10 cellular contexts compared by ENCODE assay signal in the genomic region with DNA sequence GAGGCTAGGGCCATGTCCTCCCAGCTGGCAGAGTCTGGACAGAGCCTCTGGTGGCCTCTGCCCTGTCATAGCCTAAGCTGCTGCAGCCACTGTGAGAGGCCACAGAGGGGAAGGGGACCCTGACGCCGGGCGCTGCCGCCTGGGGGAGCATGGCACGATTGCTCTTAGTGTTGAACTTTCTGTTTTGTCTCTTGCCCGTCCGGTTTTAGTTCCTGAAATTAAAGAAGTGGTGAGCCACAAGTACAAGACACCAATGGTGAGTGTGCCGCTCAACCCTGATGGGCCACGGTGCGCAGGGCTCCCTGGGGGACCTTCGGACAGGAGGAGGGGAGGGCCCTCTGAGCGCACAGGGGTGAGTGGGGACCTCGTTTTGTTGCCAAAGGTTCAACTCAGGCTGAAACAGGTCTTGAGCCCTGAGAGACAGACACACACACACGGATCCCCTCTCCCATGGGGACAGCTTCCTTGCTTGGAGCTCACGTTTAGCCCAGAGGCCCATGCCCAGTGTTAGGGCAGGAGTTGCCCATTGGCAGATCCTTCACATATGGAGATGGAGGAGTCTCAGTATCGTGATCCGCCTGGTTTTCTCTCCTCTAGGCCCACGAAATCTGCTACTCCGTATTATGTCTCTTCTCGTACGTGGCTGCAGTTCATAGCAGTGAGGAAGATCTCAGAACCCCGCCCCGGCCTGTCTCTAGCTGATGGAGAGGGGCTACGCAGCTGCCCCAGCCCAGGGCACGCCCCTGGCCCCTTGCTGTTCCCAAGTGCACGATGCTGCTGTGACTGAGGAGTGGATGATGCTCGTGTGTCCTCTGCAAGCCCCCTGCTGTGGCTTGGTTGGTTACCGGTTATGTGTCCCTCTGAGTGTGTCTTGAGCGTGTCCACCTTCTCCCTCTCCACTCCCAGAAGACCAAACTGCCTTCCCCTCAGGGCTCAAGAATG. TPM values are rescaled to one million over a fixed set of nuclear protein-coding genes. Genes with fewer than 3 reads are reported as not detected.
DNase-seq lines count a peak whose midpoint lies in the region; ATAC-seq and TF ChIP-seq lines count a peak whose summit lies in the region.
"Had no signal": no experiment of that assay in that cellular context is flagged by ENCODE, and none has a peak within 500 bp of the region (broad histone marks: within the 10 kb centered on the region; RNA-seq: fewer than 3 reads in every experiment).

No MANE protein-coding gene starts in this region.

- H3K36me3 Mint-ChIP-seq in osteocyte (ENCODE audit: unreplicated experiment) (peaks cover 31% of the 10 kb centered on the region), endodermal cell (ENCODE audit: low read depth) (peaks cover 17% of the 10 kb centered on the region)

- peak overlapping the region; percentile 39 for H3K27ac ChIP-seq in OCI-LY3 (ENCODE audit: low read length)
- H3K27ac ChIP-seq in endodermal cell (ENCODE audit: low read depth, low read length): no peak overlapping the region

- H3K27ac Mint-ChIP-seq in osteocyte (ENCODE audit: unreplicated experiment) (no peak overlapping the region), endodermal cell (no peak overlapping the region)

- peaks cover 12% of the 10 kb centered on the region for H4K20me1 ChIP-seq in OCI-LY3 (ENCODE audit: insufficient read depth, low read length)

- no peaks in the 10 kb centered on the region for H3K27me3 Mint-ChIP-seq in osteocyte (ENCODE audit: unreplicated experiment)
- no peaks in the 10 kb centered on the region for H3K27me3 Mint-ChIP-seq in endodermal cell (ENCODE audit: insufficient read depth)

- TF ChIP-seq CTCF in OCI-LY3 (IDR thresholded peaks at IDR 0.05; ENCODE audit: low read depth, low read length) (peak; percentile 52), osteocyte (IDR thresholded peaks at IDR 0.05) (no peak), endodermal cell (conservative IDR thresholded peaks at IDR 0.05) (no peak)

- H3K4me3 ChIP-seq in OCI-LY3 (ENCODE audit: low read length): peak overlapping the region; percentile 36; the same call in 1 of the 2 replicates
- H3K4me3 ChIP-seq in endodermal cell (ENCODE audit: low read length): no peak overlapping the region

- H3K4me3 Mint-ChIP-seq in osteocyte (ENCODE audit: unreplicated experiment): no peak overlapping the region
- no peak overlapping the region for H3K4me3 Mint-ChIP-seq in endodermal cell

- peaks cover 30% of the 10 kb centered on the region for H3K36me3 ChIP-seq in OCI-LY3 (replicated peaks; ENCODE audit: low read depth, low read length)
- no peaks in the 10 kb centered on the region for H3K36me3 ChIP-seq in endodermal cell (ENCODE audit: control insufficient read depth, insufficient read depth, low read length)

- H3K9me3 Mint-ChIP-seq in osteocyte (ENCODE audit: unreplicated experiment): no peaks in the 10 kb centered on the region
- H3K9me3 Mint-ChIP-seq in endodermal cell: no peaks in the 10 kb centered on the region

- WGBS in endodermal cell (ENCODE audit: insufficient coverage in 1 of 2, insufficient read length in 1 of 2), 2 experiments: 88 to 91% methylated on average over 18 to 29 of the region's 29 CpGs

- H3K27me3 ChIP-seq in OCI-LY3 (ENCODE audit: low read depth, low read length) (no peaks in the 10 kb centered on the region), endodermal cell (ENCODE audit: control insufficient read depth, insufficient read depth, low read length, poor library complexity, severe bottlenecking) (no peaks in the 10 kb centered on the region)

- peak overlapping the region; percentile 73 for H3K4me2 ChIP-seq in OCI-LY3 (ENCODE audit: low read length)

- DNase-seq in osteocyte (ENCODE audit: extremely low spot score, unreplicated experiment) (peak; percentile 81), endodermal cell (no peak), NCI-H1436 (lab: John Stamatoyannopoulos, UW) (no peak), NCI-H2029 (lab: John Stamatoyannopoulos, UW) (no peak)
- DNase-seq: NCI-H1105 had no signal

- H3K79me2 ChIP-seq in OCI-LY3 (ENCODE audit: low read length): no peaks in the 10 kb centered on the region

- no peak overlapping the region for H2AFZ ChIP-seq in OCI-LY3 (ENCODE audit: low read depth, low read length)

- H3K4me1 Mint-ChIP-seq in osteocyte (ENCODE audit: unreplicated experiment) (no peaks in the 10 kb centered on the region), endodermal cell (no peaks in the 10 kb centered on the region)

- no peak for TF ChIP-seq POLR2A in GM18505 (IDR thresholded peaks at IDR 0.05; ENCODE audit: borderline replicate concordance, extremely low read depth, insufficient read depth, insufficient read length)

- H3K4me1 ChIP-seq in OCI-LY3 (ENCODE audit: low read length) (peaks cover 30% of the 10 kb centered on the region), endodermal cell (ENCODE audit: control insufficient read depth, insufficient read depth, low read length) (no peaks in the 10 kb centered on the region)

- peak overlapping the region; percentile 15; the same call in 1 of the 2 replicates for H3K9ac ChIP-seq in OCI-LY3 (ENCODE audit: low read length)
- H3K9ac ChIP-seq in endodermal cell (ENCODE audit: extremely low read depth, low read length, poor library complexity, severe bottlenecking): no peak overlapping the region

- ATAC-seq in GM18520 (IDR thresholded peaks at IDR 0.05; ENCODE audit: unreplicated experiment) (peak; percentile 71), GM21825 (IDR thresholded peaks at IDR 0.05; ENCODE audit: unreplicated experiment) (peak; percentile 60), GM18505 (IDR thresholded peaks at IDR 0.05; ENCODE audit: unreplicated experiment) (no peak)

- no peaks in the 10 kb centered on the region for H3K9me3 ChIP-seq in OCI-LY3 (ENCODE audit: insufficient read depth, low read length)
- no peaks in the 10 kb centered on the region for H3K9me3 ChIP-seq in endodermal cell (ENCODE audit: control insufficient read depth, low read length)

RNA-seq across cellular contexts. Expression of gene MYBPC3, which starts 23.8 kb away (rescaled TPM):
- total RNA-seq in osteocyte (not detected in 2 replicates), endodermal cell (under 1 TPM in 1 of 2 donors, not detected in 1; 0.07 TPM)
- not detected for polyA plus RNA-seq in endodermal cell (2013, experiment 1 of 2)
- not detected for polyA plus RNA-seq in endodermal cell (2013, experiment 2 of 2)
- total RNA-seq: SK-MEL-5 had no signal

RNA-seq across cellular contexts. Expression of gene SPI1, which starts 49.6 kb away (rescaled TPM):
- not detected in 2 replicates for total RNA-seq in osteocyte
- not detected for total RNA-seq in endodermal cell
- polyA plus RNA-seq in endodermal cell (2013, experiment 1 of 2): not detected
- polyA plus RNA-seq in endodermal cell (2013, experiment 2 of 2): 0.25 TPM
- total RNA-seq: SK-MEL-5 had no signal

RNA-seq across cellular contexts. Expression of gene MADD, which starts 58.8 kb away (rescaled TPM):
- total RNA-seq in osteocyte (55.4 and 67.2 TPM in 2 replicates), endodermal cell (10 to 100 TPM; 30.2 to 36.0 TPM)
- 35.6 TPM for polyA plus RNA-seq in endodermal cell (2013, experiment 1 of 2)
- polyA plus RNA-seq in endodermal cell (2013, experiment 2 of 2): 30.8 TPM
